25 cellular contexts compared by ENCODE assay signal in genomic region chr12:40238221-40238902, GRCh38. TPM values are rescaled to one million over a fixed set of nuclear protein-coding genes. Genes with fewer than 3 reads are reported as not detected.
DNase-seq lines count a peak whose midpoint lies in the region; ATAC-seq and TF ChIP-seq lines count a peak whose summit lies in the region.
"Had no signal": no experiment of that assay in that cellular context is flagged by ENCODE, and none has a peak within 500 bp of the region (broad histone marks: within the 10 kb centered on the region; RNA-seq: fewer than 3 reads in every experiment).

No MANE protein-coding gene starts in this region.

- BruUV-seq in mammary epithelial cell (replicated peaks; lab: Mats Ljungman, UMichigan), result no TSS peak

- no peaks in the 10 kb centered on the region for H3K4me1 Mint-ChIP-seq in activated CD4-positive, alpha-beta memory T cell treated with anti-CD3 and anti-CD28 coated beads, Interleukin-2, amount 10 ng/mL, durations not matched to agents 7 days and 5 days
- H3K4me1 Mint-ChIP-seq: WTC11 had no signal

- H3K9me3 Mint-ChIP-seq in activated CD4-positive, alpha-beta memory T cell treated with anti-CD3 and anti-CD28 coated beads, Interleukin-2, amount 10 ng/mL, durations not matched to agents 7 days and 5 days, result no peaks in the 10 kb centered on the region
- H3K9me3 Mint-ChIP-seq: neural crest cell; T-helper 2 cell treated with Interferon-gamma antibody and Interleukin-4, amounts not matched to agents 5 μg/mL and 100 μg/mL, for 36 hours; WTC11 had no signal

- peak; percentile 28 for DNase-seq in mammary epithelial cell
- peak; percentile 52 for DNase-seq in left kidney (ENCODE audit: low read depth, low spot score)
- DNase-seq in stomach, result no peak
- no peak for DNase-seq in gastrocnemius medialis
- DNase-seq in activated CD4-positive, alpha-beta memory T cell treated with anti-CD3 and anti-CD28 coated beads, Interleukin-2, amount 10 ng/mL, durations not matched to agents 7 days and 5 days, result no peak
- DNase-seq: activated CD4-positive, alpha-beta T cell treated with anti-CD3 and anti-CD28 coated beads, Interleukin-2, amount 50 U/mL, for 48 hours; activated gamma-delta T cell treated with Interleukin-2 at 50 U/mL for 16 hours; activated T-cell treated with anti-CD3 and anti-CD28 coated beads for 4 hours; amniotic stem cell; caudate nucleus; left ventricle myocardium inferior; NCI-H2029; NK-92 treated with Interleukin-12 subunit alpha and Interleukin-12 subunit beta, amount 100 ng/mL, for 24 hours; psoas muscle; small intestine; stimulated activated CD4-positive, alpha-beta T cell treated with anti-CD3 and anti-CD28 coated beads, Interleukin-4, amount 100 ng/mL, for 24 hours had no signal

- H3K79me2 ChIP-seq in ACC112 (ENCODE audit: control insufficient read depth, insufficient read depth, low read length, unreplicated experiment), result no peaks in the 10 kb centered on the region
- H3K79me2 ChIP-seq in mammary epithelial cell (ENCODE audit: insufficient read depth, low read length), result no peaks in the 10 kb centered on the region

- H3K27me3 ChIP-seq in ACC112 (ENCODE audit: insufficient read depth, low read length) (no peaks in the 10 kb centered on the region), mammary epithelial cell (ENCODE audit: insufficient read depth, low read length) (no peaks in the 10 kb centered on the region), stomach (no peaks in the 10 kb centered on the region), gastrocnemius medialis (no peaks in the 10 kb centered on the region)
- H3K27me3 ChIP-seq: esophagus muscularis mucosa had no signal

- in situ Hi-C loops in mammary epithelial cell (cut with MboI; ENCODE audit: low sequenced_read_pairs in 2 of 2), result no loop called here
- in situ Hi-C loops in gastrocnemius medialis (cut with MboI; ENCODE audit: low sequenced_read_pairs in 4 of 4), result no loop called here

- 0% methylated on average over 1 of the region's 1 CpG for WGBS in mammary epithelial cell (ENCODE audit: low coverage, missing lambda C conversion rate)
- WGBS in stomach, 5 donors, result 18 to 48% (median 26%) methylated on average over 1 of the region's 1 CpG

- H3K36me3 Mint-ChIP-seq in activated CD4-positive, alpha-beta memory T cell treated with anti-CD3 and anti-CD28 coated beads, Interleukin-2, amount 10 ng/mL, durations not matched to agents 7 days and 5 days (ENCODE audit: low read depth), result no peaks in the 10 kb centered on the region
- H3K36me3 Mint-ChIP-seq: WTC11 had no signal

- CTCF ChIA-PET in HEK293 (lab: Yijun Ruan, JAX) (interaction anchor here (0.6 kb wide), 1 partner anchor 722 kb away, joined by 5 read pairs; no protein-coding TSS in a partner anchor), mammary epithelial cell (lab: Charles Lee; ENCODE audit: low non-redundant PET) (no interaction called here)
- CTCF ChIA-PET in activated CD4-positive, alpha-beta memory T cell treated with anti-CD3 and anti-CD28 coated beads, Interleukin-2, amount 10 ng/mL, durations not matched to agents 7 days and 5 days (lab: Charles Lee), result no interaction called here

- H3K27ac ChIP-seq in ACC112 (ENCODE audit: low read depth, low read length), result peak overlapping the region; percentile 3; the same call in 1 of the 2 replicates
- H3K27ac ChIP-seq in HEK293 (ENCODE audit: extremely low read depth, low read depth, low read length), result no peak overlapping the region
- H3K27ac ChIP-seq in mammary epithelial cell (ENCODE audit: insufficient read depth, low read depth, low read length), result no peak overlapping the region
- no peak overlapping the region for H3K27ac ChIP-seq in stomach
- no peak overlapping the region for H3K27ac ChIP-seq in gastrocnemius medialis
- H3K27ac ChIP-seq: esophagus muscularis mucosa, left ventricle myocardium inferior, psoas muscle, SK-N-MC had no signal

- no peak overlapping the region for H3K4me3 ChIP-seq in ACC112 (ENCODE audit: low read depth, low read length)
- H3K4me3 ChIP-seq in HEK293 (ENCODE audit: low read depth, low read length), result no peak overlapping the region
- H3K4me3 ChIP-seq in mammary epithelial cell (replicated peaks in 1 of 3; ENCODE audit: insufficient read depth in 1 of 3, low read depth in 2 of 3, low read length in 3 of 3), result no peak overlapping the region
- H3K4me3 ChIP-seq in stomach, result no peak overlapping the region
- no peak overlapping the region for H3K4me3 ChIP-seq in gastrocnemius medialis
- H3K4me3 ChIP-seq: esophagus muscularis mucosa, K562, left ventricle myocardium inferior, psoas muscle, SK-N-MC had no signal

- dilution Hi-C loops in mammary epithelial cell (cut with HindIII; ENCODE audit: low sequenced_read_pairs), result no loop called here

- no peaks in the 10 kb centered on the region for H4K20me1 ChIP-seq in mammary epithelial cell (ENCODE audit: insufficient read depth, low read length)

- H3K9me3 ChIP-seq in HEK293 (ENCODE audit: control insufficient read depth, insufficient read depth, low read depth, low read length) (no peaks in the 10 kb centered on the region), mammary epithelial cell (replicated peaks; ENCODE audit: insufficient read depth, low read length) (no peaks in the 10 kb centered on the region), stomach (no peaks in the 10 kb centered on the region), gastrocnemius medialis (no peaks in the 10 kb centered on the region)
- H3K9me3 ChIP-seq: esophagus muscularis mucosa, left ventricle myocardium inferior, psoas muscle had no signal

- H2AFZ ChIP-seq in ACC112 (ENCODE audit: low read length, unreplicated experiment) (no peak overlapping the region), mammary epithelial cell (ENCODE audit: low read depth, low read length) (no peak overlapping the region)

- POLR2A ChIA-PET in HEK293 (lab: Yijun Ruan, JAX), result no interaction called here
- POLR2A ChIA-PET in activated CD4-positive, alpha-beta memory T cell treated with anti-CD3 and anti-CD28 coated beads, Interleukin-2, amount 10 ng/mL, durations not matched to agents 7 days and 5 days (lab: Charles Lee), result no interaction called here

- TF ChIP-seq CTCF in HEK293 (tag by site-specific recombination; IDR thresholded peaks at IDR 0.05) (no peak), mammary epithelial cell (conservative IDR thresholded peaks at IDR 0.05 in 1 of 2, IDR thresholded peaks at IDR 0.05 in 1 of 2; ENCODE audit: extremely low read depth in 1 of 2, insufficient read depth in 1 of 2, low read depth in 1 of 2, low read length in 2 of 2) (no peak), stomach (IDR thresholded peaks at IDR 0.05) (no peak), gastrocnemius medialis (IDR thresholded peaks at IDR 0.05 in 4 of 5, conservative IDR thresholded peaks at IDR 0.05 in 1 of 5) (no peak)

- no peak for TF ChIP-seq POLR2A in stomach (IDR thresholded peaks at IDR 0.05)
- no peak for TF ChIP-seq POLR2A in gastrocnemius medialis (IDR thresholded peaks at IDR 0.05)

- intact Hi-C loops in mammary epithelial cell (cut with micrococcal nuclease) (no loop called here), stomach (cut with DNase I; ENCODE audit: low total_unique reads) (no loop called here), gastrocnemius medialis (cut with DNase I; ENCODE audit: low total_unique reads) (loop anchor here (5.0 kb wide), 1 partner anchor 74 kb away; no protein-coding TSS in a partner anchor)

- no peak overlapping the region for H3K27ac Mint-ChIP-seq in activated CD4-positive, alpha-beta memory T cell treated with anti-CD3 and anti-CD28 coated beads, Interleukin-2, amount 10 ng/mL, durations not matched to agents 7 days and 5 days
- H3K27ac Mint-ChIP-seq: T-helper 2 cell treated with Interferon-gamma antibody and Interleukin-4, amounts not matched to agents 5 μg/mL and 100 μg/mL, for 36 hours; WTC11 had no signal

- H3K4me1 ChIP-seq in ACC112 (ENCODE audit: control insufficient read depth, insufficient read depth, low read length, unreplicated experiment) (peaks cover 27% of the 10 kb centered on the region), HEK293 (ENCODE audit: control insufficient read depth, insufficient read depth, low read length) (peaks cover 11% of the 10 kb centered on the region; the same call in 1 of the 2 replicates), mammary epithelial cell (ENCODE audit: insufficient read depth, low read length) (no peaks in the 10 kb centered on the region), stomach (no peaks in the 10 kb centered on the region), gastrocnemius medialis (no peaks in the 10 kb centered on the region)
- H3K4me1 ChIP-seq: psoas muscle had no signal

- H3K4me2 ChIP-seq in mammary epithelial cell (ENCODE audit: insufficient read depth, low read depth, low read length), result no peak overlapping the region

- H3K9ac ChIP-seq in mammary epithelial cell (ENCODE audit: insufficient read depth, low read length), result no peak overlapping the region

- H3K27me3 Mint-ChIP-seq in activated CD4-positive, alpha-beta memory T cell treated with anti-CD3 and anti-CD28 coated beads, Interleukin-2, amount 10 ng/mL, durations not matched to agents 7 days and 5 days, result no peaks in the 10 kb centered on the region

- ATAC-seq in GM21576 (IDR thresholded peaks at IDR 0.05; ENCODE audit: unreplicated experiment) (no peak), gastrocnemius medialis (no peak)
- ATAC-seq: K562, psoas muscle, WTC11 had no signal

- TF ChIP-seq EP300 in stomach (IDR thresholded peaks at IDR 0.05), result no peak

- H3K4me3 Mint-ChIP-seq in activated CD4-positive, alpha-beta memory T cell treated with anti-CD3 and anti-CD28 coated beads, Interleukin-2, amount 10 ng/mL, durations not matched to agents 7 days and 5 days, result no peak overlapping the region
- H3K4me3 Mint-ChIP-seq: neural crest cell; T-helper 2 cell treated with Interferon-gamma antibody and Interleukin-4, amounts not matched to agents 5 μg/mL and 100 μg/mL, for 36 hours; WTC11 had no signal

- H3K36me3 ChIP-seq in ACC112 (ENCODE audit: insufficient read depth, low read length) (0 out of 2 replicates have a peak, but pooled peaks cover 4% of the 10 kb centered on the region), HEK293 (ENCODE audit: control insufficient read depth in 2 of 2, insufficient read depth in 1 of 2, low read length in 2 of 2) (no peaks in the 10 kb centered on the region; a peak in 1 of 3 replicates), mammary epithelial cell (ENCODE audit: insufficient read depth, low read length) (no peaks in the 10 kb centered on the region), stomach (peaks cover 0 to 16% (median 14%) of the 10 kb centered on the region in 4 donors), gastrocnemius medialis (peaks cover 0 to 9% of the 10 kb centered on the region in 2 donors)

TF ChIP-seq in HEK293, 187 proteins besides CTCF, POLR2A, EP300 and RAD21 (continues in another document):
- TF ChIP-seq ZNF76 (tag by site-specific recombination; IDR thresholded peaks at IDR 0.05; ENCODE audit: borderline replicate concordance, low read depth) (no peak), ZNF157 (tag by site-specific recombination; IDR thresholded peaks at IDR 0.05) (no peak)

RNA-seq across cellular contexts. Expression of gene LRRK2, which starts 13.6 kb away (rescaled TPM):
- total RNA-seq in mammary epithelial cell (1 to 10 TPM in 1 of 2 donors, under 1 TPM in 1; 0.28 to 2.7 TPM), stomach (10 to 100 TPM in 2 of 5 donors, 1 to 10 TPM in 3; 2.9 to 28.1 (median 8.4) TPM), gastrocnemius medialis (10 to 100 TPM in 1 of 4 donors, 1 to 10 TPM in 3; 4.5 to 10.7 (median 6.2) TPM)
- polyA plus RNA-seq in mammary epithelial cell (0.42 TPM), stomach (1 to 10 TPM; 3.0 to 5.9 (median 3.2) TPM)
- 2.4 TPM for polyA minus RNA-seq in mammary epithelial cell
- under 1 TPM; 0.05 to 0.25 TPM for total RNA-seq in activated CD4-positive, alpha-beta memory T cell treated with anti-CD3 and anti-CD28 coated beads, Interleukin-2, amount 10 ng/mL, durations not matched to agents 7 days and 5 days

Comparison
In these comparisons a context has a peak if more than half of its experiments do, and no peak if none do; other contexts are left out.
1. DNase-seq: peak in mammary epithelial cell (single experiment) and left kidney (single experiment); none in stomach (single experiment), gastrocnemius medialis (0 of 2) and activated CD4-positive, alpha-beta memory T cell treated with anti-CD3 and anti-CD28 coated beads, Interleukin-2, amount 10 ng/mL, durations not matched to agents 7 days and 5 days (single experiment).